In genomic region chr20:25033250-25033940, GRCh38 we compare ENCODE assay signal across 11 cellular contexts. TPM values are rescaled to one million over a fixed set of nuclear protein-coding genes. Genes with fewer than 3 reads are reported as not detected.
DNase-seq lines count a peak whose midpoint lies in the region; ATAC-seq and TF ChIP-seq lines count a peak whose summit lies in the region.
"Had no signal": no experiment of that assay in that cellular context is flagged by ENCODE, and none has a peak within 500 bp of the region (broad histone marks: within the 10 kb centered on the region; RNA-seq: fewer than 3 reads in every experiment).

No MANE protein-coding gene starts in this region.

- DNase-seq in DMS 273 treated with DMSO at 0.1 percent for 48 hours (lab: John Stamatoyannopoulos, UW) = peak; percentile 10
- peak; percentile 7 for DNase-seq in OCI-M1 (lab: John Stamatoyannopoulos, UW)
- peak; percentile 23 for DNase-seq in fibroblast of villous mesenchyme (ENCODE audit: low read depth)
- DNase-seq in prostate gland (ENCODE audit: low spot score) = no peak
- no peak for DNase-seq in RWPE1 (ENCODE audit: low spot score)
- no peak for DNase-seq in COR-L47 (lab: John Stamatoyannopoulos, UW)
- no peak for DNase-seq in NCI-H748 (lab: John Stamatoyannopoulos, UW; ENCODE audit: unreplicated experiment)
- DNase-seq: GOT3 had no signal

- H3K36me3 ChIP-seq in prostate gland = no peaks in the 10 kb centered on the region

- CTCF ChIA-PET in RWPE1 (lab: Yijun Ruan, JAX) = interaction anchor here (0.7 kb wide), 1 partner anchor 9 kb away, joined by 4 read pairs; no protein-coding TSS in a partner anchor

- intact Hi-C loops in prostate gland (cut with DNase I) = loop anchor here (5.0 kb wide), 1 partner anchor 36 kb away; no protein-coding TSS in a partner anchor

- H3K9me3 ChIP-seq in prostate gland = no peaks in the 10 kb centered on the region

- H3K4me3 ChIP-seq in fibroblast of villous mesenchyme (ENCODE audit: low read depth, low read length) (no peak overlapping the region), prostate gland (no peak overlapping the region)

- TF ChIP-seq CTCF in fibroblast of villous mesenchyme (IDR thresholded peaks at IDR 0.05; ENCODE audit: insufficient read depth, low read depth, low read length) (no peak), prostate gland (IDR thresholded peaks at IDR 0.05) (no peak), RWPE1 (conservative IDR thresholded peaks at IDR 0.05; ENCODE audit: low read depth) (no peak)

- no peaks in the 10 kb centered on the region for H3K27me3 ChIP-seq in prostate gland (replicated peaks; ENCODE audit: insufficient read depth)

- H3K27ac ChIP-seq in prostate gland (peak overlapping the region; percentile 47 to 48), RWPE1 (no peak overlapping the region)

- POLR2A ChIA-PET in RWPE1 (lab: Yijun Ruan, JAX; ENCODE audit: low non-redundant PET) = no interaction called here

- H3K4me1 ChIP-seq in prostate gland (replicated peaks) = peaks cover 25% of the 10 kb centered on the region

- TF ChIP-seq POLR2A in prostate gland (IDR thresholded peaks at IDR 0.05) = no peak

- 30% methylated on average over 7 of the region's 7 CpGs for WGBS in prostate gland

- no peak for ATAC-seq in HG03342 (IDR thresholded peaks at IDR 0.05; ENCODE audit: unreplicated experiment)

RNA-seq across cellular contexts. Expression of gene ACSS1, which starts 24.5 kb away (rescaled TPM):
- total RNA-seq in fibroblast of villous mesenchyme (1.6 and 3.5 TPM in 2 replicates), prostate gland (100 to 1,000 TPM; 111 to 170 TPM)

RNA-seq across cellular contexts. Expression of gene APMAP, which starts 40.8 kb away (rescaled TPM):
- total RNA-seq in fibroblast of villous mesenchyme (72.2 and 81.2 TPM in 2 replicates), prostate gland (10 to 100 TPM; 70.5 to 93.8 TPM)

RNA-seq across cellular contexts. Expression of gene VSX1, which starts 48.5 kb away (rescaled TPM):
- total RNA-seq in fibroblast of villous mesenchyme (not detected in 2 replicates), prostate gland (not detected)
- total RNA-seq: lung microvascular endothelial cell, NCI-H460 had no signal

Comparison
In these comparisons a context has a peak if more than half of its experiments do, and no peak if none do; other contexts are left out.
1. DNase-seq: peak in DMS 273 treated with DMSO at 0.1 percent for 48 hours (single experiment), OCI-M1 (single experiment) and fibroblast of villous mesenchyme (single experiment); none in prostate gland (single experiment), RWPE1 (single experiment), COR-L47 (single experiment) and NCI-H748 (single experiment).
2. RNA of gene ACSS1, which starts 24.5 kb away (total RNA-seq): 111 to 170 TPM in prostate gland; 1.6 to 3.5 TPM in fibroblast of villous mesenchyme; every median in the first group is over 10 times any median in the second.